Comparison of ENCODE assay signal across 1 cellular context in the genomic region with DNA sequence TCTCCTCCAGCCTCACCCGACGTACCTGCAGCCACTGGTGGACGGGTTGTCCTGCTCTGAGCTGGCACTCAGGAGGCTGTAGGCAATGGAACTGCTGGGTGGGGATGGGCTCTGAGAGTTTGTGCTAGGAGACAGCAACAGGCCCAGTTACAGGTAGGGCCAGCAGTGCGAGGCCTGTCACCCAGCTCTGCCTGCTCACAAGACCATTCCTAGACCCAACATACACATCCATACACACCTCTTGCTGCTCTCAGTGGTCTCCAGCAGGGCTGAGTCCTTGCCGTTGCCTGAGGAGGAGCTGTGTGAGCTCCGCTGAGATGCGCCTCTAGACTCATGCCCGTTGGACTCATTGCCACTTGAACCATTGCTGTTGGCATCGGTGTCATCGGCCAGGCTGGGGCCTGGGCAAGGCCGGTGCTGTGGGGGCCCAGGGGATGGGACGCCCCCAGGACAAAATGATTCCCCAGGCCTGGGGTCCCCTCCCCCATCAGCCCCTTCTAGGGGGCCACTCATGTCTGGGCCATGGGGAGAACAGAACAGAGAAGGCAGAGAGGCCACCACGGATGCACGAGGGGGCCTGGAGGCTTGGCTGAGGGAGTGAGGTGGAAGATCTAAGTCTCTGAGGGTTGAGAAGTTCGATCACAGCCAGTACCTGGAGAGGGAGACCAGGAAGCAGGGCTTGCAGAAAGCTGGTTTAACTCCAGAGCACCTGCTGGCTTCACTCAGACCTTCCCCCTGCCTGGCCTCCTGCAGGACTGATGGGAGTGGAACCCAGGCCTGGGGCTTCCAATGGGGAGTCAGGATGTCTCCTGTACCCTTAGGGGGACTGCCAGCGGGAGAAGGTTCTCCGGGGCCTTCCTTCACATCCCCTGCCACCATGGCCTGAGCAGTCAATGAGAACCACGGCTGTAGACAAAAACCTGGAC.
TF ChIP-seq lines count a peak whose summit lies in the region.

No MANE protein-coding gene starts in this region.

TF ChIP-seq in K562, 482 proteins besides CTCF, POLR2A, EP300 and RAD21:
- TF ChIP-seq PHF8 (IDR thresholded peaks at IDR 0.05; ENCODE audit: borderline replicate concordance, low read length) (0 out of 2 replicates have a peak, but pooled peaks have one; percentile 7), HNRNPUL1 (IDR thresholded peaks at IDR 0.05; ENCODE audit: low read length) (no peak)
